Comparison of ENCODE assay signal across 14 cellular contexts in the genomic region with DNA sequence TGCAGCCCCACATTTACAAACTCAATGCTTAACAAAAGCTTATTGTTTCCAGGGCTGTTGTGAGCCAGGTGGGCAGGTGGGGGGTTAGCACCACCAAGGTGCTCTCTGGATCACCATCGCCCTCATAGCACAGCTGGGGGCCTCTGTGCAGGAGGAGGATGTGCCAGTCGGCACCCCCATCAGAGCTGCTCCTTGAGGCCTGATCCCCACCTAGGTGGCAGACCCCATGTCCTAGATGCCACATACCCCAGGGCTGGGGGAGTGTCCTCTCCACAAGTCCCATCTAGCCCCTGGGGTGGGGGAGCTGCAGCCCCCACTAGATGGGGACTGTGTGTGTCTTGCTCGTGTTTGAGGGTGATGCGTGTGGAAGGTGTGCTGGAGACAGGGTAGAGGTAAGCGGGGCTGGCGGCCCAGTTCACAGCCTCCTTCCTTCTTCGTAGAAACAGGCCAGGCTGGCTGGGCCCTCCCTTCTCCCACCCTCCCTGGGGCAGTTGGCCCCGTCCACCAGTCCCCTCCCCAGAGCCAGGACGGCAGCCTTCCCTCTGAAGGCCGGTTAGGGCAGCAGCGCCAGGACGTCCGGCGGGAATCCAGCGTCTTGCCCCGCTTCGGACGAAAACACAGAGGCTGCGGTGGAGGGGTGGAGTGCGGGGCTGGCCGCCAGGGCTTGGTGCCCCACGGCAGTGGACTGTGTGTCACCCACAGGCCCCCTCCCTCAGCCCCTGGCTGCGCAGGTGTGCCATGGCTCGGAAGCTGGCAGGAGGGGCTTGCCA.
DNase-seq lines count a peak whose midpoint lies in the region; ATAC-seq and TF ChIP-seq lines count a peak whose summit lies in the region.
"Had no signal": no experiment of that assay in that cellular context is flagged by ENCODE, and none has a peak within 500 bp of the region (broad histone marks: within the 10 kb centered on the region; RNA-seq: fewer than 3 reads in every experiment).

No MANE protein-coding gene starts in this region.

- in situ Hi-C loops in astrocyte of the cerebellum (cut with HindIII; ENCODE audit: low sequenced_read_pairs) = loop anchor here (5.0 kb wide), 1 partner anchor 350 kb away; no protein-coding TSS in a partner anchor

- TF ChIP-seq CTCF in astrocyte of the cerebellum (IDR thresholded peaks at IDR 0.05; ENCODE audit: low read depth, low read length, missing control alignments) (no peak), tibial artery (IDR thresholded peaks at IDR 0.05) (no peak)

- H3K9me3 ChIP-seq in duodenal mucosa (ENCODE audit: control insufficient read depth in 1 of 2, low read length in 2 of 2) (no peaks in the 10 kb centered on the region), mucosa of stomach (ENCODE audit: control insufficient read depth, low read length) (no peaks in the 10 kb centered on the region), tibial artery (no peaks in the 10 kb centered on the region)

- intact Hi-C loops in tibial artery (cut with DNase I; ENCODE audit: low total_unique reads) = loop anchor here (5.0 kb wide), 2 partner anchors 50 to 100 kb away; no protein-coding TSS in a partner anchor

- H3K27ac ChIP-seq in duodenal mucosa (ENCODE audit: low read depth, low read length) (peak overlapping the region; percentile 85), tibial artery (peak overlapping the region; percentile 98 to 100)

- H3K36me3 ChIP-seq in duodenal mucosa (ENCODE audit: control insufficient read depth in 1 of 2, insufficient read depth in 2 of 2, low read length in 2 of 2) (no peaks in the 10 kb centered on the region), mucosa of stomach (ENCODE audit: control insufficient read depth, insufficient read depth, low read length) (no peaks in the 10 kb centered on the region), tibial artery (no peaks in the 10 kb centered on the region)

- ATAC-seq in GM18870 (IDR thresholded peaks at IDR 0.05; ENCODE audit: unreplicated experiment) = no peak
- ATAC-seq: naive thymus-derived CD4-positive, alpha-beta T cell had no signal

- no peak for DNase-seq in astrocyte of the cerebellum (ENCODE audit: low read depth)
- peak in 1 of 2 donors; percentile 84 for DNase-seq in tibial artery
- DNase-seq in D341Med (ENCODE audit: low spot score) = no peak
- no peak for DNase-seq in NCI-H2029 treated with DMSO at 0.1 percent for 48 hours (lab: John Stamatoyannopoulos, UW)
- DNase-seq: activated CD4-positive, alpha-beta T cell treated with anti-CD3 and anti-CD28 coated beads, Interleukin-2, amount 50 U/mL, for 4 hours; activated naive CD4-positive, alpha-beta T cell treated with anti-CD3 and anti-CD28 coated beads, Interleukin-2, amount 50 U/mL, for 16 hours; mammary epithelial cell; NCI-H187; NCI-H345; stimulated activated CD4-positive, alpha-beta T cell treated with anti-CD3 and anti-CD28 coated beads, Interleukin-1b, Interleukin-23, amount 100 ng/mL, for 48 hours had no signal

- H3K27me3 ChIP-seq in duodenal mucosa (ENCODE audit: control insufficient read depth in 1 of 2, insufficient read depth in 2 of 2, low read length in 2 of 2) (peaks cover 3 to 7% of the 10 kb centered on the region in 2 donors), mucosa of stomach (ENCODE audit: control insufficient read depth, insufficient read depth, low read length) (no peaks in the 10 kb centered on the region), tibial artery (no peaks in the 10 kb centered on the region)

- H3K4me1 ChIP-seq in duodenal mucosa (ENCODE audit: control insufficient read depth in 1 of 2, insufficient read depth in 2 of 2, low read length in 2 of 2) (peaks cover 10 to 16% of the 10 kb centered on the region in 2 donors), mucosa of stomach (ENCODE audit: control insufficient read depth, insufficient read depth, low read length) (peaks cover 42% of the 10 kb centered on the region), tibial artery (peaks cover 0 to 77% (median 54%) of the 10 kb centered on the region in 4 donors)

- H3K9ac ChIP-seq in duodenal mucosa (ENCODE audit: low read depth in 1 of 2, low read length in 2 of 2) = peak overlapping the region; percentile 82 to 87
- H3K9ac ChIP-seq in mucosa of stomach (ENCODE audit: low read length) = peak overlapping the region; percentile 82

- H3K4me3 ChIP-seq in astrocyte of the cerebellum (ENCODE audit: low read depth, low read length) (peak overlapping the region; percentile 39), duodenal mucosa (ENCODE audit: low read depth in 1 of 2, low read length in 2 of 2) (peak overlapping the region; percentile 56 to 76), mucosa of stomach (ENCODE audit: low read length) (peak overlapping the region; percentile 66), tibial artery (peak overlapping the region; percentile 77 to 92)
